Comparison of ENCODE assay signal across 19 cellular contexts in the genomic region with DNA sequence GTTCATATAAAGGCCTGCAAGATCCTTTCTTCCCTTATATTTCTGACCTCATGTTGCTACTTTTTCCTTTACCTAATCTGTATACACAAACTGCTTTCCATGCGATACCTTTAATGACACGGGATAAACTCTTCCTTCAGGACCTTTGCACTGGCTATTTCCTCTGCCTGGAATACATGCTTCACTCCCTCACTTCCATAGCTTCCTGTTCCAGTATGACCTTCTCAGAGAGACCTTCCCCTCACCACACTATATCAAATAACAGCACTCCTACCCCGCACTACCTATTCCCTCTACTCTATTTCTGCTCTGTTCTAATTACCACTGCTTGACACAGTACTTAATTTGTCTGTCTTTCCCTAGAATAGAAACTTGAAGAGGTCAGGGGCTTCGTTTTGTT. TPM values are rescaled to one million over a fixed set of nuclear protein-coding genes. Genes with fewer than 3 reads are reported as not detected.
DNase-seq lines count a peak whose midpoint lies in the region; ATAC-seq, FAIRE-seq and TF ChIP-seq lines count a peak whose summit lies in the region.
"Had no signal": no experiment of that assay in that cellular context is flagged by ENCODE, and none has a peak within 500 bp of the region (broad histone marks: within the 10 kb centered on the region; RNA-seq: fewer than 3 reads in every experiment).

No MANE protein-coding gene starts in this region.

- FAIRE-seq in GM12892 (lab: Jason Lieb, UNC) = peak; percentile 9
- FAIRE-seq: D721Med, pancreas had no signal

- peaks cover 56% of the 10 kb centered on the region for H4K20me1 ChIP-seq in OCI-LY3 (ENCODE audit: insufficient read depth, low read length)

- H3K9me3 ChIP-seq in OCI-LY3 (ENCODE audit: insufficient read depth, low read length) (no peaks in the 10 kb centered on the region), heart right ventricle (no peaks in the 10 kb centered on the region), gastrocnemius medialis (no peaks in the 10 kb centered on the region)
- H3K9me3 ChIP-seq: pancreas had no signal

- TF ChIP-seq CTCF in OCI-LY3 (IDR thresholded peaks at IDR 0.05; ENCODE audit: low read depth, low read length) (no peak), heart right ventricle (IDR thresholded peaks at IDR 0.05) (no peak), gastrocnemius medialis (IDR thresholded peaks at IDR 0.05 in 4 of 5, conservative IDR thresholded peaks at IDR 0.05 in 1 of 5) (no peak)

- in situ Hi-C loops in gastrocnemius medialis (cut with MboI; ENCODE audit: low sequenced_read_pairs in 4 of 4) = loop anchor here in 2 of 4 donors (25.0 kb wide), 2 partner anchors 1089 to 1114 kb away; partner anchors contain the start of gene KMT2E (in 1 of the 2)

- no peak overlapping the region for H3K9ac ChIP-seq in OCI-LY3 (ENCODE audit: low read length)

- H3K27me3 ChIP-seq in OCI-LY3 (ENCODE audit: low read depth, low read length) (no peaks in the 10 kb centered on the region), heart right ventricle (no peaks in the 10 kb centered on the region), gastrocnemius medialis (no peaks in the 10 kb centered on the region)
- H3K27me3 ChIP-seq: pancreas had no signal

- H3K4me1 ChIP-seq in OCI-LY3 (ENCODE audit: low read length) (peaks cover 36% of the 10 kb centered on the region), heart right ventricle (peaks cover 0 to 75% (median 53%) of the 10 kb centered on the region in 9 donors), gastrocnemius medialis (peaks cover 60 to 70% of the 10 kb centered on the region in 2 donors)

- peaks cover 68% of the 10 kb centered on the region for H3K79me2 ChIP-seq in OCI-LY3 (ENCODE audit: low read length)

- no peak overlapping the region for H2AFZ ChIP-seq in OCI-LY3 (ENCODE audit: low read depth, low read length)

- TF ChIP-seq POLR2A in GM12892 (IDR thresholded peaks at IDR 0.05; ENCODE audit: low read depth, low read length) (no peak), gastrocnemius medialis (IDR thresholded peaks at IDR 0.05) (no peak)

- H3K4me3 ChIP-seq in OCI-LY3 (ENCODE audit: low read length) (no peak overlapping the region), heart right ventricle (no peak overlapping the region), gastrocnemius medialis (no peak overlapping the region)
- H3K4me3 ChIP-seq: pancreas, skin epidermis had no signal

- intact Hi-C loops in heart right ventricle (cut with DNase I) (no loop called here), gastrocnemius medialis (cut with DNase I; ENCODE audit: low total_unique reads) (no loop called here)

- H3K4me2 ChIP-seq in OCI-LY3 (ENCODE audit: low read length) = 0 out of 2 replicates have a peak overlapping the region, but pooled peaks have one; percentile 47

- DNase-seq in GM12892 (ENCODE audit: insufficient read length) (no peak), heart right ventricle (no peak), gastrocnemius medialis (no peak)
- DNase-seq in activated CD4-positive, alpha-beta T cell treated with anti-CD3 and anti-CD28 coated beads, Interleukin-2, amount 50 U/mL, for 48 hours = no peak
- DNase-seq: activated CD4-positive, alpha-beta memory T cell treated with anti-CD3 and anti-CD28 coated beads for 36 hours; AML-193; amniotic stem cell; cerebellar nuclear complex; effector memory CD8-positive, alpha-beta T cell; GF-D8; NCI-H1417 treated with DMSO at 0.1 percent for 48 hours; NCI-H82; pancreas had no signal

- ATAC-seq in heart right ventricle (peak in 4 of 8 donors; percentile 31 to 67 (median 50)), gastrocnemius medialis (peak in 1 of 2 donors; percentile 19), GM21515 (IDR thresholded peaks at IDR 0.05; ENCODE audit: unreplicated experiment) (no peak), HG02759 (IDR thresholded peaks at IDR 0.05; ENCODE audit: unreplicated experiment) (no peak)
- ATAC-seq: effector memory CD8-positive, alpha-beta T cell; Panc1; pancreas had no signal

- no peak overlapping the region for H3K27ac ChIP-seq in OCI-LY3 (ENCODE audit: low read length)
- H3K27ac ChIP-seq in heart right ventricle = peak overlapping the region in 7 of 10 donors; percentile 25 to 66 (median 45)
- H3K27ac ChIP-seq in gastrocnemius medialis = peak overlapping the region; percentile 55 to 72 (median 70)
- H3K27ac ChIP-seq: pancreas, skin epidermis had no signal

- 46 to 52% methylated on average over 4 of the region's 4 CpGs for WGBS in heart right ventricle, 2 donors

- H3K36me3 ChIP-seq in OCI-LY3 (replicated peaks; ENCODE audit: low read depth, low read length) (peaks cover 11% of the 10 kb centered on the region), heart right ventricle (peaks cover 0 to 33% (median 10%) of the 10 kb centered on the region in 9 donors), gastrocnemius medialis (peaks cover 0 to 22% of the 10 kb centered on the region in 2 donors)

RNA-seq across cellular contexts. Expression of gene SYPL1, which starts 11.2 kb away (rescaled TPM):
- 29.0 TPM for polyA plus RNA-seq in GM12892 (2012; ENCODE audit: missing spikeins)
- total RNA-seq in heart right ventricle = 100 to 1,000 TPM in 1 of 10 donors, 10 to 100 TPM in 9; 63.9 to 121 (median 80.9) TPM
- 10 to 100 TPM; 58.5 to 59.9 TPM for polyA plus RNA-seq in heart right ventricle
- 10 to 100 TPM; 81.5 to 90.9 (median 83.2) TPM for total RNA-seq in gastrocnemius medialis
